17 cellular contexts compared by ENCODE assay signal in the genomic region with DNA sequence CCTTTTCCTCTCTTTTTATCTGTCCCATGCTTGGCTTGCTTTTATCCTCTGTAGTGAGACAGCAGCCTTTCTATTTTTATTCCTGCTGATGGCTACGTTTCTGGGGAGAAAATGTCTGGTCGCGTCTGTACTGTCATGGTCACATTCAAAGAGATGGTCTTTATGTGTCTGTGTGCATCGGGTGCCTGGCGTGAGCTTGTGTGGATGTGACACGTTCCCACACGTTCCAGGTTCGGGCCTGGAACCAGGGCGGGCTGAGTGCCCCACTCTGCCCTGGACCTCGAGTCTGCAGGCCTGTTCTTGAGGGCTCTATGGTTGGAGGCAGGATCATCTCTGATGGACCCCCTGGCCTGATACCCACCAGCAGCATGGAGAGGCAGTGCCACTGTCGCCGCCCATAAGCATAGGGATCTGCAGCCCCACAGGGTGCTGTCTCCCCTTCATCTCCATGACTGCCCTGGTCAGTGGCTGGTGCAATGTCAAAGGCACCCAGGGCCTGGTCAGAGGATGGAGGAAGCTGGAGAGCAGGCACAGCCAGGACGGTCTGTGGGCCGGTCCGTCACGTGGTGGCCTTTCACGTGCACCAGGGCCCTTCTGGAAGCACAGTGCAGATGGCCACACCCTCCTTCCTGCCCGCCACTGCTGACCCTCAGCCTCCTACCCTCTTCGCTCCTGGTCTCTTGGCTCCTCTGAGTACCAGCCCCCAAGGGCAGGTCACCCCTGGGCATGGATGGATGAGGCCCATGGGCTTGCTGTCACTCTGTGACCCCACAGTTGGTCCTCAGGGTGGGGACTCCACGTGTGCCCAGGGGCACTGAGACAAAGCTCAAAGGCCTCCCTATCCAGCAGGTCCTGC.
"Had no signal": no experiment of that assay in that cellular context is flagged by ENCODE, and none has a peak within 500 bp of the region (broad histone marks: within the 10 kb centered on the region; RNA-seq: fewer than 3 reads in every experiment).

No MANE protein-coding gene starts in this region.

- H3K4me3 ChIP-seq: gastroesophageal sphincter, heart right ventricle, right lobe of liver, suprapubic skin had no signal

- H3K27ac ChIP-seq: neutrophil, right lobe of liver, suprapubic skin, VCaP had no signal

- H3K27ac Mint-ChIP-seq: activated CD4-positive, alpha-beta T cell treated with anti-CD3 and anti-CD28 coated beads for 36 hours; activated T-helper 17 cell treated with anti-CD3 and anti-CD28 coated beads, Interleukin-2, amount 50 U/mL, for 72 hours; naive B cell; progenitor cell of endocrine pancreas; stimulated activated naive CD8-positive, alpha-beta T cell treated with anti-CD3 and anti-CD28 coated beads, Interleukin-15, Interleukin-2, amounts not matched to agents 100 ng/mL and 50 ng/mL, for 24 hours had no signal

- H3K9me3 Mint-ChIP-seq: activated T-helper 17 cell treated with anti-CD3 and anti-CD28 coated beads, Interleukin-2, amount 50 U/mL, for 72 hours; stimulated activated naive CD8-positive, alpha-beta T cell treated with anti-CD3 and anti-CD28 coated beads, Interleukin-15, Interleukin-2, amounts not matched to agents 100 ng/mL and 50 ng/mL, for 24 hours had no signal

- H3K27me3 Mint-ChIP-seq: activated CD4-positive, alpha-beta T cell treated with anti-CD3 and anti-CD28 coated beads for 36 hours; activated T-helper 17 cell treated with anti-CD3 and anti-CD28 coated beads, Interleukin-2, amount 50 U/mL, for 72 hours; naive B cell; stimulated activated naive CD8-positive, alpha-beta T cell treated with anti-CD3 and anti-CD28 coated beads, Interleukin-15, Interleukin-2, amounts not matched to agents 100 ng/mL and 50 ng/mL, for 24 hours had no signal

- H3K9me3 ChIP-seq: gastroesophageal sphincter, heart right ventricle, neutrophil, right lobe of liver, suprapubic skin had no signal

- H3K4me1 Mint-ChIP-seq: activated CD4-positive, alpha-beta T cell treated with anti-CD3 and anti-CD28 coated beads for 36 hours; activated T-helper 17 cell treated with anti-CD3 and anti-CD28 coated beads, Interleukin-2, amount 50 U/mL, for 72 hours had no signal

- DNase-seq: activated CD4-positive, alpha-beta T cell treated with anti-CD3 and anti-CD28 coated beads for 36 hours; activated naive CD4-positive, alpha-beta T cell treated with Interleukin-2 at 50 U/mL for 16 hours; activated T-cell treated with anti-CD3 and anti-CD28 coated beads for 4 hours; anterior cingulate cortex; dermis blood vessel endothelial cell; heart right ventricle; naive B cell; SIG-M5; trophoblast cell had no signal

- H3K36me3 Mint-ChIP-seq: naive B cell had no signal

- H3K36me3 ChIP-seq: gastroesophageal sphincter, heart right ventricle, neutrophil, right lobe of liver, suprapubic skin had no signal

- ATAC-seq: activated CD4-positive, alpha-beta T cell treated with anti-CD3 and anti-CD28 coated beads for 36 hours; activated T-helper 17 cell treated with anti-CD3 and anti-CD28 coated beads, Interleukin-2, amount 50 U/mL, for 72 hours; gastroesophageal sphincter; right lobe of liver had no signal

- H3K4me3 Mint-ChIP-seq: activated CD4-positive, alpha-beta T cell treated with anti-CD3 and anti-CD28 coated beads for 36 hours; activated T-helper 17 cell treated with anti-CD3 and anti-CD28 coated beads, Interleukin-2, amount 50 U/mL, for 72 hours; naive B cell; stimulated activated naive CD8-positive, alpha-beta T cell treated with anti-CD3 and anti-CD28 coated beads, Interleukin-15, Interleukin-2, amounts not matched to agents 100 ng/mL and 50 ng/mL, for 24 hours had no signal

- H3K27me3 ChIP-seq: gastroesophageal sphincter, heart right ventricle, neutrophil, right lobe of liver, suprapubic skin had no signal
